In genomic region chr3:45048244-45048643, GRCh38 we compare ENCODE assay signal across 20 cellular contexts. TPM values are rescaled to one million over a fixed set of nuclear protein-coding genes. Genes with fewer than 3 reads are reported as not detected.
"Had no signal": no experiment of that assay in that cellular context is flagged by ENCODE, and none has a peak within 500 bp of the region (broad histone marks: within the 10 kb centered on the region; RNA-seq: fewer than 3 reads in every experiment).

No MANE protein-coding gene starts in this region.

- ATAC-seq: activated CD8-positive, alpha-beta T cell treated with anti-CD3 and anti-CD28 coated beads, Interleukin-2, amount 10 ng/mL, durations not matched to agents 7 days and 5 days; activated naive CD4-positive, alpha-beta T cell treated with anti-CD3 and anti-CD28 coated beads, Interleukin-2, amount 50 U/mL, for 72 hours; gastroesophageal sphincter; left lobe of liver; naive thymus-derived CD4-positive, alpha-beta T cell; WTC11 had no signal

- H3K4me1 ChIP-seq: colonic mucosa had no signal

- H3K4me1 Mint-ChIP-seq: naive thymus-derived CD4-positive, alpha-beta T cell had no signal

- H3K4me3 Mint-ChIP-seq: activated CD8-positive, alpha-beta T cell treated with anti-CD3 and anti-CD28 coated beads, Interleukin-2, amount 10 ng/mL, durations not matched to agents 7 days and 5 days; brain; naive thymus-derived CD4-positive, alpha-beta T cell; T-helper 1 cell treated with Interleukin-12 subunit alpha and Interleukin-12 subunit beta and Interleukin-4 antibody, amounts not matched to agents 30 μg/mL and 1 μg/mL, for 36 hours; WTC11 had no signal

- H3K36me3 Mint-ChIP-seq: activated naive CD4-positive, alpha-beta T cell treated with anti-CD3 and anti-CD28 coated beads, Interleukin-2, amount 50 U/mL, for 72 hours; brain; naive thymus-derived CD4-positive, alpha-beta T cell; WTC11 had no signal

- H3K27ac Mint-ChIP-seq: activated CD8-positive, alpha-beta T cell treated with anti-CD3 and anti-CD28 coated beads, Interleukin-2, amount 10 ng/mL, durations not matched to agents 7 days and 5 days; activated naive CD4-positive, alpha-beta T cell treated with anti-CD3 and anti-CD28 coated beads, Interleukin-2, amount 50 U/mL, for 72 hours; brain; naive thymus-derived CD4-positive, alpha-beta T cell; T-helper 1 cell treated with Interleukin-12 subunit alpha and Interleukin-12 subunit beta and Interleukin-4 antibody, amounts not matched to agents 30 μg/mL and 1 μg/mL, for 36 hours; WTC11 had no signal

- DNase-seq: activated CD4-positive, alpha-beta T cell treated with anti-CD3 and anti-CD28 coated beads for 4 hours; activated CD8-positive, alpha-beta memory T cell treated with anti-CD3 and anti-CD28 coated beads, Interleukin-2, amount 50 U/mL, for 4 hours; activated CD8-positive, alpha-beta T cell treated with anti-CD3 and anti-CD28 coated beads, Interleukin-2, amount 10 ng/mL, durations not matched to agents 7 days and 5 days; activated gamma-delta T cell; activated T-cell treated with anti-CD3 and anti-CD28 coated beads, Interleukin-2, amount 50 U/mL, for 48 hours; amygdala; central memory CD4-positive, alpha-beta T cell; colonic mucosa; naive thymus-derived CD4-positive, alpha-beta T cell; posterior cingulate gyrus; stimulated activated CD4-positive, alpha-beta T cell treated with anti-CD3 and anti-CD28 coated beads, Interleukin-4, amount 100 ng/mL, for 1 hour; stimulated activated naive CD4-positive, alpha-beta T cell; tibial artery had no signal

- H3K27ac ChIP-seq: colonic mucosa, gastroesophageal sphincter, neutrophil, tibial artery had no signal

- H3K9me3 ChIP-seq: colonic mucosa, gastroesophageal sphincter, neutrophil, tibial artery had no signal

- H3K4me3 ChIP-seq: colonic mucosa, gastroesophageal sphincter, tibial artery had no signal

- H3K9me3 Mint-ChIP-seq: activated naive CD4-positive, alpha-beta T cell treated with anti-CD3 and anti-CD28 coated beads, Interleukin-2, amount 50 U/mL, for 72 hours; T-helper 1 cell treated with Interleukin-12 subunit alpha and Interleukin-12 subunit beta and Interleukin-4 antibody, amounts not matched to agents 30 μg/mL and 1 μg/mL, for 36 hours; WTC11 had no signal

- H3K27me3 ChIP-seq: colonic mucosa, gastroesophageal sphincter, neutrophil, tibial artery had no signal

- H3K36me3 ChIP-seq: colonic mucosa, gastroesophageal sphincter, neutrophil, tibial artery had no signal

RNA-seq across cellular contexts. Expression of gene CLEC3B, which starts 22.1 kb away (rescaled TPM):
- total RNA-seq: activated naive CD4-positive, alpha-beta T cell treated with anti-CD3 and anti-CD28 coated beads, Interleukin-2, amount 50 U/mL, for 72 hours had no signal
- polyA plus RNA-seq: naive thymus-derived CD4-positive, alpha-beta T cell had no signal
